ENCODE assay signal across 1 cellular context in genomic region chr20:47929368-47930115, GRCh38.
TF ChIP-seq lines count a peak whose summit lies in the region.

No MANE protein-coding gene starts in this region.

TF ChIP-seq in HCT116, 20 proteins besides CTCF, POLR2A, EP300 and RAD21 (continued from another document):
- no peak for TF ChIP-seq REST (IDR thresholded peaks at IDR 0.05; ENCODE audit: low read depth)
- no peak for TF ChIP-seq ZNF274 (IDR thresholded peaks at IDR 0.05; ENCODE audit: low read depth, low read length)
- TF ChIP-seq FOSL1 (IDR thresholded peaks at IDR 0.05; ENCODE audit: low read depth): peak; percentile 55; the same call in 1 of the 2 replicates
